In genomic region chr6:129131282-129131681, GRCh38 we compare ENCODE assay signal across 16 cellular contexts.
DNase-seq lines count a peak whose midpoint lies in the region; ATAC-seq and TF ChIP-seq lines count a peak whose summit lies in the region.
"Had no signal": no experiment of that assay in that cellular context is flagged by ENCODE, and none has a peak within 500 bp of the region (broad histone marks: within the 10 kb centered on the region; RNA-seq: fewer than 3 reads in every experiment).

No MANE protein-coding gene starts in this region.

- no peaks in the 10 kb centered on the region for H3K36me3 Mint-ChIP-seq in activated CD8-positive, alpha-beta memory T cell treated with anti-CD3 and anti-CD28 coated beads, Interleukin-2, amount 10 ng/mL, durations not matched to agents 7 days and 5 days
- H3K36me3 Mint-ChIP-seq: mesothelial cell of epicardium had no signal

- H3K27ac Mint-ChIP-seq in activated CD8-positive, alpha-beta memory T cell treated with anti-CD3 and anti-CD28 coated beads, Interleukin-2, amount 10 ng/mL, durations not matched to agents 7 days and 5 days = no peak overlapping the region
- H3K27ac Mint-ChIP-seq: activated T-cell treated with anti-CD3 and anti-CD28 coated beads, Interleukin-2, amount 50 U/mL, for 24 hours; dendritic cell treated with granulocyte-macrophage colony-stimulating factor and Interleukin-4, amounts not matched to agents 40 ng/mL and 50 ng/mL, for 4 days; mesothelial cell of epicardium had no signal

- no peaks in the 10 kb centered on the region for H3K9me3 Mint-ChIP-seq in activated CD8-positive, alpha-beta memory T cell treated with anti-CD3 and anti-CD28 coated beads, Interleukin-2, amount 10 ng/mL, durations not matched to agents 7 days and 5 days (ENCODE audit: low read depth)
- H3K9me3 Mint-ChIP-seq: activated T-cell treated with anti-CD3 and anti-CD28 coated beads, Interleukin-2, amount 50 U/mL, for 24 hours; dendritic cell treated with granulocyte-macrophage colony-stimulating factor and Interleukin-4, amounts not matched to agents 40 ng/mL and 50 ng/mL, for 4 days; mesothelial cell of epicardium had no signal

- H3K27me3 ChIP-seq in esophagus squamous epithelium (no peaks in the 10 kb centered on the region), lung (ENCODE audit: control insufficient read depth, insufficient read depth) (no peaks in the 10 kb centered on the region)

- H3K4me3 Mint-ChIP-seq in activated CD8-positive, alpha-beta memory T cell treated with anti-CD3 and anti-CD28 coated beads, Interleukin-2, amount 10 ng/mL, durations not matched to agents 7 days and 5 days = no peak overlapping the region
- H3K4me3 Mint-ChIP-seq: activated T-cell treated with anti-CD3 and anti-CD28 coated beads, Interleukin-2, amount 50 U/mL, for 24 hours; dendritic cell treated with granulocyte-macrophage colony-stimulating factor and Interleukin-4, amounts not matched to agents 40 ng/mL and 50 ng/mL, for 4 days; mesothelial cell of epicardium had no signal

- DNase-seq in LHCN-M2 (ENCODE audit: low read depth) (peak; percentile 82), esophagus squamous epithelium (lab: John Stamatoyannopoulos, UW) (no peak), lung (ENCODE audit: low spot score) (no peak), superior temporal gyrus (ENCODE audit: extremely low spot score) (peak; percentile 36), NCI-H2196 (lab: John Stamatoyannopoulos, UW; ENCODE audit: unreplicated experiment) (no peak)
- no peak for DNase-seq in activated CD8-positive, alpha-beta memory T cell treated with anti-CD3 and anti-CD28 coated beads, Interleukin-2, amount 10 ng/mL, durations not matched to agents 7 days and 5 days
- DNase-seq: activated CD4-positive, alpha-beta T cell treated with anti-CD3 and anti-CD28 coated beads, Interleukin-2, amount 50 U/mL, for 1 hour; activated T-cell treated with anti-CD3 and anti-CD28 coated beads, Interleukin-2, amount 50 U/mL, for 24 hours; Caco-2; GF-D8; KG1; NK-92 treated with Interleukin-12 subunit alpha and Interleukin-12 subunit beta, amount 100 ng/mL, for 24 hours had no signal

- H3K9me3 ChIP-seq in esophagus squamous epithelium = no peaks in the 10 kb centered on the region
- no peaks in the 10 kb centered on the region for H3K9me3 ChIP-seq in lung (ENCODE audit: control insufficient read depth in 2 of 2, insufficient read depth in 1 of 2, low read length in 1 of 2)
- H3K9me3 ChIP-seq: Caco-2 had no signal

- peaks cover 6% of the 10 kb centered on the region for H3K27me3 Mint-ChIP-seq in activated CD8-positive, alpha-beta memory T cell treated with anti-CD3 and anti-CD28 coated beads, Interleukin-2, amount 10 ng/mL, durations not matched to agents 7 days and 5 days
- H3K27me3 Mint-ChIP-seq: dendritic cell treated with granulocyte-macrophage colony-stimulating factor and Interleukin-4, amounts not matched to agents 40 ng/mL and 50 ng/mL, for 4 days had no signal

- no peaks in the 10 kb centered on the region for H3K4me1 Mint-ChIP-seq in activated CD8-positive, alpha-beta memory T cell treated with anti-CD3 and anti-CD28 coated beads, Interleukin-2, amount 10 ng/mL, durations not matched to agents 7 days and 5 days

- peak overlapping the region in 3 of 4 donors; percentile 60 to 70 (median 62) for H3K27ac ChIP-seq in esophagus squamous epithelium
- H3K27ac ChIP-seq in lung (ENCODE audit: low read depth in 1 of 2, low read length in 1 of 2) = peak overlapping the region in 1 of 2 donors; percentile 66

- H3K36me3 ChIP-seq in esophagus squamous epithelium (no peaks in the 10 kb centered on the region), lung (ENCODE audit: control insufficient read depth in 2 of 2, insufficient read depth in 2 of 2, low read length in 2 of 2) (no peaks in the 10 kb centered on the region)

- 44 to 45% methylated on average over 2 of the region's 2 CpGs for WGBS in esophagus squamous epithelium, 2 donors
- WGBS in lung, 2 donors = 60 to 83% methylated on average over 2 of the region's 2 CpGs

- peak; percentile 54 for ATAC-seq in lung (ENCODE audit: insufficient read depth, low FRiP score)
- no peak for ATAC-seq in HG02623 (IDR thresholded peaks at IDR 0.05; ENCODE audit: unreplicated experiment)
- ATAC-seq in GM21529 (IDR thresholded peaks at IDR 0.05; ENCODE audit: unreplicated experiment) = no peak
- ATAC-seq in activated CD8-positive, alpha-beta memory T cell treated with anti-CD3 and anti-CD28 coated beads, Interleukin-2, amount 10 ng/mL, durations not matched to agents 7 days and 5 days = no peak

- TF ChIP-seq CTCF in esophagus squamous epithelium (IDR thresholded peaks at IDR 0.05) = no peak
- TF ChIP-seq CTCF in lung (IDR thresholded peaks at IDR 0.05; ENCODE audit: control extremely low read depth, extremely low read depth) = no peak

- H3K4me1 ChIP-seq in esophagus squamous epithelium (no peaks in the 10 kb centered on the region), lung (ENCODE audit: control insufficient read depth in 2 of 2, insufficient read depth in 2 of 2, low read length in 2 of 2) (peaks cover 0 to 16% of the 10 kb centered on the region in 2 donors)
- H3K4me1 ChIP-seq: Caco-2 had no signal

- H3K4me3 ChIP-seq in esophagus squamous epithelium (no peak overlapping the region), lung (no peak overlapping the region)

- CTCF ChIA-PET in activated CD8-positive, alpha-beta memory T cell treated with anti-CD3 and anti-CD28 coated beads, Interleukin-2, amount 10 ng/mL, durations not matched to agents 7 days and 5 days (lab: Charles Lee) = no interaction called here

- no peak for TF ChIP-seq POLR2A in esophagus squamous epithelium (IDR thresholded peaks at IDR 0.05)

- intact Hi-C loops in esophagus squamous epithelium (cut with DNase I) = no loop called here

Comparison
In these comparisons a context has a peak if more than half of its experiments do, and no peak if none do; other contexts are left out.
1. DNase-seq: peak in LHCN-M2 (single experiment) and superior temporal gyrus (single experiment); none in esophagus squamous epithelium (single experiment), lung (single experiment), NCI-H2196 (single experiment) and activated CD8-positive, alpha-beta memory T cell treated with anti-CD3 and anti-CD28 coated beads, Interleukin-2, amount 10 ng/mL, durations not matched to agents 7 days and 5 days (single experiment).